ENCODE assay signal across 28 cellular contexts in the genomic region with DNA sequence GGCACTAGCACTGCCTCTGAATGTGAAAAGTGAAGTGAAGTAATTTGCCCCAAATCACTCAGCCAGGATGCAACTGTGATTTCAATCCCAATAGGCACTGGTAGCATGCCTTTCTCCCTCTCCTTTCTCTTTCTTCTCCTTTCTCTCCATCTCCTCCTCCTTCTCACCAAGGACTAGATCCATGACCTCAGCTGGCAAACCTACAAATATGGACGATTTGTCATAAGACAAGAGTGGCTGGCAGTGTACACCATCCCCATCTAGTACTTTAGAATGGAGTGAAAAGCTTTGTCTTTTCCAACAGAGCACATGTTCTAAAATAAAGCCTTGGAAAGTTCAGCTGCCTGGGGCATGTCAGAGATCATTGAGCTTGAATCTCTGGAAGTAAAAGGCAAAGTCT.
"Had no signal": no experiment of that assay in that cellular context is flagged by ENCODE, and none has a peak within 500 bp of the region (broad histone marks: within the 10 kb centered on the region; RNA-seq: fewer than 3 reads in every experiment).

No MANE protein-coding gene starts in this region.

- H3K27ac ChIP-seq: hepatocyte, neutrophil, ovary, uterus, VCaP had no signal

- H3K27me3 Mint-ChIP-seq: activated CD4-positive, alpha-beta memory T cell treated with anti-CD3 and anti-CD28 coated beads for 36 hours; activated naive CD8-positive, alpha-beta T cell; stimulated activated naive CD8-positive, alpha-beta T cell treated with anti-CD3 and anti-CD28 coated beads, Interleukin-15, Interleukin-2, amounts not matched to agents 100 ng/mL and 50 ng/mL, for 24 hours; type B pancreatic cell had no signal

- H3K36me3 ChIP-seq: left ventricle myocardium inferior, neutrophil, ovary, right lobe of liver, uterus had no signal

- H3K4me3 Mint-ChIP-seq: activated CD4-positive, alpha-beta memory T cell treated with anti-CD3 and anti-CD28 coated beads for 36 hours; activated naive CD8-positive, alpha-beta T cell; activated T-cell treated with anti-CD3 and anti-CD28 coated beads, Interleukin-2, amount 50 U/mL, for 72 hours; nephron progenitor cell; stimulated activated naive CD8-positive, alpha-beta T cell treated with anti-CD3 and anti-CD28 coated beads, Interleukin-15, Interleukin-2, amounts not matched to agents 100 ng/mL and 50 ng/mL, for 24 hours; type B pancreatic cell had no signal

- H3K4me1 Mint-ChIP-seq: nephron progenitor cell had no signal

- H2AFZ ChIP-seq: hepatocyte had no signal

- H3K79me2 ChIP-seq: hepatocyte had no signal

- H3K27ac Mint-ChIP-seq: activated CD4-positive, alpha-beta memory T cell treated with anti-CD3 and anti-CD28 coated beads for 36 hours; activated naive CD8-positive, alpha-beta T cell; activated T-cell treated with anti-CD3 and anti-CD28 coated beads, Interleukin-2, amount 50 U/mL, for 72 hours; nephron progenitor cell; progenitor cell of endocrine pancreas; stimulated activated naive CD8-positive, alpha-beta T cell treated with anti-CD3 and anti-CD28 coated beads, Interleukin-15, Interleukin-2, amounts not matched to agents 100 ng/mL and 50 ng/mL, for 24 hours; type B pancreatic cell had no signal

- H3K4me3 ChIP-seq: hepatocyte, left ventricle myocardium inferior, lung, ovary, right lobe of liver, uterus had no signal

- DNase-seq: activated CD4-positive, alpha-beta memory T cell treated with anti-CD3 and anti-CD28 coated beads for 36 hours; activated CD4-positive, alpha-beta T cell treated with anti-CD3 and anti-CD28 coated beads for 48 hours; activated effector memory CD4-positive, alpha-beta T cell treated with Interleukin-2 at 50 U/mL for 16 hours; activated naive CD4-positive, alpha-beta T cell treated with Interleukin-2 at 50 U/mL for 16 hours; activated T-cell treated with anti-CD3 and anti-CD28 coated beads, Interleukin-2, amount 50 U/mL, for 72 hours; amniotic stem cell; central memory CD4-positive, alpha-beta T cell; foreskin melanocyte; islet precursor cell; left ventricle myocardium inferior; mesendoderm; nephron progenitor cell; ovary; right lobe of liver; stimulated activated CD4-positive, alpha-beta T cell treated with anti-CD3 and anti-CD28 coated beads, Interleukin-12 subunit alpha, Interleukin-12 subunit beta, amount 100 ng/mL, for 4 hours; stimulated activated CD4-positive, alpha-beta T cell treated with anti-CD3 and anti-CD28 coated beads, Interleukin-4, amount 100 ng/mL, for 1 hour; T-helper 9 cell; uterus had no signal

- H3K4me2 ChIP-seq: hepatocyte had no signal

- FAIRE-seq: endothelial cell of umbilical vein, TTC549 had no signal

- H3K36me3 Mint-ChIP-seq: activated CD4-positive, alpha-beta memory T cell treated with anti-CD3 and anti-CD28 coated beads for 36 hours; type B pancreatic cell had no signal

- H3K9me3 ChIP-seq: neutrophil, ovary, right lobe of liver, uterus had no signal

- H3K27me3 ChIP-seq: hepatocyte, neutrophil, ovary, right lobe of liver, uterus had no signal

- ATAC-seq: activated T-cell treated with anti-CD3 and anti-CD28 coated beads, Interleukin-2, amount 50 U/mL, for 72 hours had no signal
